In the genomic region with DNA sequence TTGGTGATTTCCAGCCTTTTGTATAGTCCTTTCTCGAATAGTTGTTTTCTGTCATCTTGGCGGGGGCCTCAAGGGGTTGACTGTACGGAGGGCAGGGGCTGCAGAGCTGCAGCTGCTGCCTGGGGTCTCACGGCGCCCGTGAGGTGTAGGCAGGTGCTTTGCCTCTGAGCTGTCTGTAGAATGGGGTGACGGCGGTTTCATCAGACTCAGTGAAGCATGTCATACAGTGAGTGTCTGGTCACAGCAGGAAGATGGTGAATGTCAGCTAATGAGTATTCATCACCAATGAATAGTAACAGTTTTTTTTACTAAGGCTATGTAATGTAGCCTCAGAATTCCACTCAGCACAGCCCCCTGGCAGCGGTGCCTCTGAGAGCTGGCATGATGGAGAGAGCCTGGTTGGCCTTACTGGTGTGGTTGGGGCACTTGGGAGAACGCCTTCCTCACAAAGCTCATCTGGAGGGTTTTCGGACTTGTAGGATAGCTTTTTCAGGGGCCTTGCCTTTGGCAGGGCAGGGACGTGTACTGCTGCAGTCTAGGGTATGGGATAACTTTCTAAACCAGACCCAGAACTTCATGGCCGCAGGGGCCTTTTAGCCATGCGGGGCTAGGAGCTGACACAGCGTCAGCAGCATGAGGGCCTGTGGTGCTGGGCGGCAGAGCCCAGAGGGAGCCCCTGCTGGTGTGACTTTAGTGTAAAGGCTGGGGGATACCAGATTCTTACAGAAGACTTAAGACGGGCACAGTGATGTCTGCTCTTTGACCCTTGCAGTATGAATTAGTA, we compare ENCODE assay signal across 8 cellular contexts. TPM values are rescaled to one million over a fixed set of nuclear protein-coding genes. Genes with fewer than 3 reads are reported as not detected.
A peak's percentile ranks its signal among the peaks of the same experiment; 100 is the strongest.
DNase-seq lines count a peak whose midpoint lies in the region; ATAC-seq and TF ChIP-seq lines count a peak whose summit lies in the region.

No MANE protein-coding gene starts in this region.

- peak overlapping the region; percentile 95 for H3K27ac ChIP-seq in OCI-LY3 (ENCODE audit: low read length)
- H3K27ac ChIP-seq in body of pancreas = no peak overlapping the region

- peaks cover 59% of the 10 kb centered on the region for H4K20me1 ChIP-seq in OCI-LY3 (ENCODE audit: insufficient read depth, low read length)

- H3K4me1 Mint-ChIP-seq in nephron progenitor cell = peaks cover 87% of the 10 kb centered on the region

- H3K4me1 ChIP-seq in OCI-LY3 (ENCODE audit: low read length) (peaks cover 68% of the 10 kb centered on the region), body of pancreas (peaks cover 49% of the 10 kb centered on the region)

- no peaks in the 10 kb centered on the region for H3K27me3 Mint-ChIP-seq in nephron progenitor cell (ENCODE audit: low read depth, poor library complexity)

- no peak overlapping the region for H3K4me3 Mint-ChIP-seq in nephron progenitor cell

- H3K36me3 ChIP-seq in OCI-LY3 (replicated peaks; ENCODE audit: low read depth, low read length) (peaks cover 32% of the 10 kb centered on the region), body of pancreas (replicated peaks in 1 of 2; ENCODE audit: insufficient read depth in 1 of 2, low read depth in 2 of 2) (no peaks in the 10 kb centered on the region)

- no peak for DNase-seq in activated naive CD4-positive, alpha-beta T cell treated with anti-CD3 and anti-CD28 coated beads, Interleukin-2, amount 50 U/mL, for 72 hours (ENCODE audit: low spot score in 2 of 2)
- DNase-seq in activated naive CD4-positive, alpha-beta T cell treated with Interleukin-2 at 50 U/mL for 16 hours = no peak
- DNase-seq in nephron progenitor cell (no peak), EL (no peak), body of pancreas (no peak)
- no peak for DNase-seq in activated naive CD4-positive, alpha-beta T cell (lab: John Stamatoyannopoulos, UW)

- no peak for TF ChIP-seq POLR2A in body of pancreas (IDR thresholded peaks at IDR 0.05)

- ATAC-seq in activated naive CD4-positive, alpha-beta T cell treated with anti-CD3 and anti-CD28 coated beads, Interleukin-2, amount 50 U/mL, for 72 hours = peak; percentile 38 to 40
- peak; percentile 88 for ATAC-seq in HG03060 (IDR thresholded peaks at IDR 0.05; ENCODE audit: low read depth, unreplicated experiment)
- no peak for ATAC-seq in body of pancreas

- H3K27me3 ChIP-seq in OCI-LY3 (ENCODE audit: low read depth, low read length) (no peaks in the 10 kb centered on the region), body of pancreas (no peaks in the 10 kb centered on the region)

- TF ChIP-seq CTCF in OCI-LY3 (IDR thresholded peaks at IDR 0.05; ENCODE audit: low read depth, low read length) (no peak), nephron progenitor cell (IDR thresholded peaks at IDR 0.05) (no peak), body of pancreas (IDR thresholded peaks at IDR 0.05) (no peak)

- H3K9me3 ChIP-seq in OCI-LY3 (ENCODE audit: insufficient read depth, low read length) = no peaks in the 10 kb centered on the region
- H3K9me3 ChIP-seq in body of pancreas = no peaks in the 10 kb centered on the region

- H3K79me2 ChIP-seq in OCI-LY3 (ENCODE audit: low read length) = peaks cover 95% of the 10 kb centered on the region

- peak overlapping the region; percentile 48 to 69 for H3K27ac Mint-ChIP-seq in activated naive CD4-positive, alpha-beta T cell treated with anti-CD3 and anti-CD28 coated beads, Interleukin-2, amount 50 U/mL, for 72 hours
- H3K27ac Mint-ChIP-seq in nephron progenitor cell = peak overlapping the region; percentile 73

- peak overlapping the region; percentile 79 for H3K4me3 ChIP-seq in OCI-LY3 (ENCODE audit: low read length)
- H3K4me3 ChIP-seq in body of pancreas = no peak overlapping the region

- 94 to 95% methylated on average over 16 to 17 of the region's 17 CpGs for WGBS in body of pancreas, 2 donors

- peaks cover 0 to 9% of the 10 kb centered on the region in 2 donors for H3K36me3 Mint-ChIP-seq in activated naive CD4-positive, alpha-beta T cell treated with anti-CD3 and anti-CD28 coated beads, Interleukin-2, amount 50 U/mL, for 72 hours
- H3K36me3 Mint-ChIP-seq in nephron progenitor cell (ENCODE audit: low read depth) = peaks cover 25% of the 10 kb centered on the region

- H3K9me3 Mint-ChIP-seq in activated naive CD4-positive, alpha-beta T cell treated with anti-CD3 and anti-CD28 coated beads, Interleukin-2, amount 50 U/mL, for 72 hours = no peaks in the 10 kb centered on the region
- no peaks in the 10 kb centered on the region for H3K9me3 Mint-ChIP-seq in nephron progenitor cell

- H3K4me2 ChIP-seq in OCI-LY3 (ENCODE audit: low read length) = peak overlapping the region; percentile 99

- H2AFZ ChIP-seq in OCI-LY3 (ENCODE audit: low read depth, low read length) = no peak overlapping the region

- intact Hi-C loops in body of pancreas (cut with DNase I) = no loop called here

- peak overlapping the region; percentile 74 for H3K9ac ChIP-seq in OCI-LY3 (ENCODE audit: low read length)

RNA-seq across cellular contexts. Expression of gene TENT4A, which starts 15.0 kb away (rescaled TPM):
- 10 to 100 TPM; 44.2 to 44.3 TPM for total RNA-seq in activated naive CD4-positive, alpha-beta T cell treated with anti-CD3 and anti-CD28 coated beads, Interleukin-2, amount 50 U/mL, for 72 hours
- 10 to 100 TPM; 11.9 to 27.7 TPM for total RNA-seq in body of pancreas
